In genomic region chr16:1028056-1028455, GRCh38 we compare ENCODE assay signal across 1 cellular context.
TF ChIP-seq lines count a peak whose summit lies in the region.

No MANE protein-coding gene starts in this region.

TF ChIP-seq in HEK293, 187 proteins besides CTCF, POLR2A, EP300 and RAD21 (continued from another document):
- TF ChIP-seq AEBP2 (tag by site-specific recombination; IDR thresholded peaks at IDR 0.05; ENCODE audit: borderline replicate concordance) (no peak), ZNF654 (tag by site-specific recombination; IDR thresholded peaks at IDR 0.05; ENCODE audit: low read depth) (no peak), ZNF138 (tag by site-specific recombination; IDR thresholded peaks at IDR 0.05; ENCODE audit: borderline replicate concordance) (no peak), ZNF335 (tag by site-specific recombination; conservative IDR thresholded peaks at IDR 0.05) (no peak), ZNF777 (tag by site-specific recombination; IDR thresholded peaks at IDR 0.05; ENCODE audit: borderline replicate concordance) (no peak), ZNF202 (tag by site-specific recombination; IDR thresholded peaks at IDR 0.05; ENCODE audit: borderline replicate concordance) (no peak), ZNF600 (tag by site-specific recombination; IDR thresholded peaks at IDR 0.05) (no peak), ZFHX2 (tag by site-specific recombination; conservative IDR thresholded peaks at IDR 0.05) (peak; percentile 74), ZNF121 (tag by site-specific recombination; IDR thresholded peaks at IDR 0.05) (no peak), ZSCAN16 (tag by site-specific recombination; IDR thresholded peaks at IDR 0.05) (no peak)
